ENCODE assay signal across 8 cellular contexts in the genomic region with DNA sequence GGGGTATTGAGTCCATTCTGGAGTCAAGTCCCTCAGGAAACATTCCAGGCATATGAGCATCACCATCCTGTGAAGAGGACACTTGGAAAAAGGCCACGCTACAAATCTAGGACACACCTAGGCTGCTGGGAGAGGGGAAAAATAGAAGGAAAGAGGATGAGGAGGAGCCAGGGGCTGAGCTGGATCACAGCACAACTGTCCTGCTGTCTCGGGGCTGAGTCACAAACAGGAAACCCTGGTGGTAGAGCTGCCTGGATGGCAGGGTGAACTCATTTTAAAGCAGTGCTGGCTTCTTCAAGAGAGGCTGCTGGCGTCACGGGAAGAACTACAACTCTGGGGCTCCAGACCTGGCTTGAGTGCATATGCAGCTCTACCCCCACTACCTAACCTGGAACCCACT. TPM values are rescaled to one million over a fixed set of nuclear protein-coding genes. Genes with fewer than 3 reads are reported as not detected.
DNase-seq lines count a peak whose midpoint lies in the region; ATAC-seq, FAIRE-seq and TF ChIP-seq lines count a peak whose summit lies in the region.

No MANE protein-coding gene starts in this region.

- peak; percentile 74 for FAIRE-seq in RCC 7860 (lab: Jason Lieb, UNC)

- peaks cover 8% of the 10 kb centered on the region for H3K4me1 ChIP-seq in mucosa of descending colon (ENCODE audit: low read depth)

- H3K4me3 ChIP-seq in mucosa of descending colon: no peak overlapping the region

- no peak for TF ChIP-seq CTCF in mucosa of descending colon (IDR thresholded peaks at IDR 0.05)
- TF ChIP-seq CTCF in progenitor cell of endocrine pancreas (IDR thresholded peaks at IDR 0.05; ENCODE audit: unreplicated experiment): no peak

- no peak for ATAC-seq in GM19463 (IDR thresholded peaks at IDR 0.05; ENCODE audit: unreplicated experiment)
- ATAC-seq in mucosa of descending colon: no peak
- no peak for ATAC-seq in HG02973 (IDR thresholded peaks at IDR 0.05; ENCODE audit: unreplicated experiment)

- intact Hi-C loops in mucosa of descending colon (cut with DNase I, micrococcal nuclease): no loop called here

- H3K36me3 ChIP-seq in mucosa of descending colon (ENCODE audit: low read depth): no peaks in the 10 kb centered on the region

- H3K4me1 Mint-ChIP-seq in activated naive CD8-positive, alpha-beta T cell treated with anti-CD3 and anti-CD28 coated beads for 36 hours: peaks cover 45% of the 10 kb centered on the region
- H3K4me1 Mint-ChIP-seq in progenitor cell of endocrine pancreas (ENCODE audit: low read depth): peaks cover 2% of the 10 kb centered on the region

- peaks cover 27% of the 10 kb centered on the region for H3K36me3 Mint-ChIP-seq in activated naive CD8-positive, alpha-beta T cell treated with anti-CD3 and anti-CD28 coated beads for 36 hours
- H3K36me3 Mint-ChIP-seq in progenitor cell of endocrine pancreas (ENCODE audit: insufficient read depth): peaks cover 9% of the 10 kb centered on the region

- DNase-seq in AG08395 (ENCODE audit: low spot score): peak; percentile 80
- peak; percentile 85 for DNase-seq in RCC 7860 (ENCODE audit: low spot score)
- peak; percentile 59 for DNase-seq in activated naive CD8-positive, alpha-beta T cell treated with anti-CD3 and anti-CD28 coated beads for 36 hours
- peak; percentile 77 for DNase-seq in myocyte (ENCODE audit: low read depth)
- DNase-seq in mucosa of descending colon: no peak
- no peak for DNase-seq in progenitor cell of endocrine pancreas (ENCODE audit: low spot score, unreplicated experiment)

- H3K4me3 Mint-ChIP-seq in activated naive CD8-positive, alpha-beta T cell treated with anti-CD3 and anti-CD28 coated beads for 36 hours: no peak overlapping the region
- H3K4me3 Mint-ChIP-seq in progenitor cell of endocrine pancreas (ENCODE audit: low read depth): no peak overlapping the region

- H3K27ac Mint-ChIP-seq in activated naive CD8-positive, alpha-beta T cell treated with anti-CD3 and anti-CD28 coated beads for 36 hours: peak overlapping the region; percentile 13
- no peak overlapping the region for H3K27ac Mint-ChIP-seq in progenitor cell of endocrine pancreas

- no peaks in the 10 kb centered on the region for H3K9me3 Mint-ChIP-seq in activated naive CD8-positive, alpha-beta T cell treated with anti-CD3 and anti-CD28 coated beads for 36 hours
- H3K9me3 Mint-ChIP-seq in progenitor cell of endocrine pancreas (ENCODE audit: low read depth): no peaks in the 10 kb centered on the region

- H3K9me3 ChIP-seq in mucosa of descending colon: no peaks in the 10 kb centered on the region

- H3K27me3 Mint-ChIP-seq in activated naive CD8-positive, alpha-beta T cell treated with anti-CD3 and anti-CD28 coated beads for 36 hours: no peaks in the 10 kb centered on the region
- H3K27me3 Mint-ChIP-seq in progenitor cell of endocrine pancreas: no peaks in the 10 kb centered on the region

RNA-seq across cellular contexts. Expression of a gene that starts 37.3 kb away (rescaled TPM):
- 10 to 100 TPM; 15.2 to 15.7 TPM for total RNA-seq in activated naive CD8-positive, alpha-beta T cell treated with anti-CD3 and anti-CD28 coated beads for 36 hours
- 159 and 214 TPM in 2 replicates for total RNA-seq in myocyte
- 259 TPM for polyA plus RNA-seq in myocyte (2012)
- total RNA-seq in mucosa of descending colon: 10 to 100 TPM in 2 of 3 donors, 1 to 10 TPM in 1; 5.5 to 17.3 (median 12.7) TPM
- 212 and 216 TPM in 2 replicates for total RNA-seq in progenitor cell of endocrine pancreas

Comparison
In these comparisons a context has a peak if more than half of its experiments do, and no peak if none do; other contexts are left out.
1. DNase-seq: peak in AG08395 (single experiment), RCC 7860 (single experiment), activated naive CD8-positive, alpha-beta T cell treated with anti-CD3 and anti-CD28 coated beads for 36 hours (single experiment) and myocyte (single experiment); none in mucosa of descending colon (0 of 3) and progenitor cell of endocrine pancreas (single experiment).